Comparison of ENCODE assay signal across 23 cellular contexts in genomic region chr6:82507112-82507511, GRCh38.
DNase-seq lines count a peak whose midpoint lies in the region; ATAC-seq, FAIRE-seq and TF ChIP-seq lines count a peak whose summit lies in the region.
"Had no signal": no experiment of that assay in that cellular context is flagged by ENCODE, and none has a peak within 500 bp of the region (broad histone marks: within the 10 kb centered on the region; RNA-seq: fewer than 3 reads in every experiment).

No MANE protein-coding gene starts in this region.

- no peaks in the 10 kb centered on the region for H4K20me1 ChIP-seq in K562 (replicated peaks; ENCODE audit: control insufficient read depth, insufficient read depth, low read length)

- no peak overlapping the region for H3K9ac ChIP-seq in K562 (ENCODE audit: insufficient read depth in 1 of 2, low read depth in 2 of 2, low read length in 2 of 2)
- H3K9ac ChIP-seq: KMS-11 had no signal

- peak; percentile 37 for FAIRE-seq in K562 (lab: Jason Lieb, UNC)

- no peak for TF ChIP-seq RAD21 in K562 (CRISPR knock-in tag; conservative IDR thresholded peaks at IDR 0.05 in 1 of 2, IDR thresholded peaks at IDR 0.05 in 1 of 2)

- ATAC-seq in GM19467 (IDR thresholded peaks at IDR 0.05; ENCODE audit: unreplicated experiment) (peak; percentile 64), HG03175 (IDR thresholded peaks at IDR 0.05; ENCODE audit: unreplicated experiment) (peak; percentile 73), K562 (no peak), HG03097 (IDR thresholded peaks at IDR 0.05; ENCODE audit: low FRiP score, unreplicated experiment) (no peak), aorta (ENCODE audit: low FRiP score) (no peak)
- ATAC-seq: left lung, mucosa of descending colon had no signal

- H3K79me2 ChIP-seq in K562 (ENCODE audit: control insufficient read depth, insufficient read depth, low read length), result no peaks in the 10 kb centered on the region

- in situ Hi-C loops in K562 (cut with MboI), result no loop called here

- TF ChIP-seq CTCF in K562 (IDR thresholded peaks at IDR 0.05 in 2 of 3, conservative IDR thresholded peaks at IDR 0.05 in 1 of 3; ENCODE audit: insufficient read depth in 2 of 3, low read depth in 1 of 3, low read length in 3 of 3), result no peak

- DNase-seq in EL, result peak; percentile 43
- DNase-seq in K562 (ENCODE audit: extremely low read depth in 1 of 4, low spot score in 3 of 4), result no peak
- DNase-seq in NCI-H187 (lab: John Stamatoyannopoulos, UW), result no peak
- no peak for DNase-seq in aorta
- no peak for DNase-seq in NCI-H510A (lab: John Stamatoyannopoulos, UW)
- DNase-seq: ACHN; activated CD4-positive, CD25-positive, alpha-beta regulatory T cell; activated CD8-positive, alpha-beta memory T cell treated with anti-CD3 and anti-CD28 coated beads for 24 hours; activated naive CD8-positive, alpha-beta T cell treated with anti-CD3 and anti-CD28 coated beads, Interleukin-2, amount 10 ng/mL, durations not matched to agents 7 days and 5 days; dermis blood vessel endothelial cell; left lung; mucosa of descending colon; NCI-H2029 treated with DMSO at 0.1 percent for 48 hours; NCI-H526 treated with DMSO at 0.1 percent for 48 hours; OCI-M1; stimulated activated naive CD4-positive, alpha-beta T cell treated with Interleukin-2 at 50 U/mL for 16 hours; tibial artery had no signal

- POLR2A ChIA-PET in K562 (lab: Yijun Ruan, JAX), result no interaction called here

- BruUV-seq in K562 (replicated peaks; lab: Mats Ljungman, UMichigan), result no TSS peak

- no peak for TF ChIP-seq EP300 in K562 (IDR thresholded peaks at IDR 0.05; ENCODE audit: low read length)

- no peak overlapping the region for H3K27ac ChIP-seq in K562 (ENCODE audit: extremely low read depth, low read depth, low read length)
- no peak overlapping the region for H3K27ac ChIP-seq in aorta (ENCODE audit: low read depth in 1 of 2, low read length in 2 of 2)
- H3K27ac ChIP-seq: KMS-11, left lung, right atrium auricular region, SJSA1, tibial artery had no signal

- no peak overlapping the region for H3K4me2 ChIP-seq in K562 (ENCODE audit: insufficient read depth, low read length)
- H3K4me2 ChIP-seq: KMS-11 had no signal

- H3K9me3 ChIP-seq in K562 (replicated peaks; ENCODE audit: control insufficient read depth, insufficient read depth, low read depth, low read length) (no peaks in the 10 kb centered on the region), aorta (ENCODE audit: control insufficient read depth, low read length) (no peaks in the 10 kb centered on the region)
- H3K9me3 ChIP-seq: mucosa of descending colon, right atrium auricular region, SJSA1, tibial artery had no signal

- intact Hi-C loops in K562 (cut with micrococcal nuclease) (no loop called here), aorta (cut with DNase I) (no loop called here)

- H3K36me3 ChIP-seq in K562 (ENCODE audit: control insufficient read depth, insufficient read depth, low read length), result no peaks in the 10 kb centered on the region
- H3K36me3 ChIP-seq in aorta (ENCODE audit: control insufficient read depth in 1 of 2, insufficient read depth in 2 of 2, low read length in 1 of 2), result no peaks in the 10 kb centered on the region
- H3K36me3 ChIP-seq: left lung, right atrium auricular region, SJSA1, tibial artery had no signal

- H3K27me3 ChIP-seq in K562 (ENCODE audit: control insufficient read depth in 2 of 2, insufficient read depth in 2 of 2, low read length in 2 of 2) (no peaks in the 10 kb centered on the region), aorta (ENCODE audit: control insufficient read depth in 1 of 2, insufficient read depth in 2 of 2, low read length in 1 of 2) (no peaks in the 10 kb centered on the region)
- H3K27me3 ChIP-seq: left lung, right atrium auricular region, tibial artery had no signal

- H2AFZ ChIP-seq in K562 (ENCODE audit: low read depth, low read length), result no peak overlapping the region

- no peak for TF ChIP-seq POLR2A in K562 (conservative IDR thresholded peaks at IDR 0.05)

- CTCF ChIA-PET in K562 (lab: Yijun Ruan, JAX; ENCODE audit: low intra/inter-chr PET ratio), result no interaction called here

- 0% methylated on average over 1 of the region's 1 CpG for WGBS in K562 (ENCODE audit: insufficient coverage, low coverage, missing lambda C conversion rate)
- 14 to 41% methylated on average over 1 of the region's 1 CpG for WGBS in aorta, 2 donors

- no peaks in the 10 kb centered on the region for H3K4me1 ChIP-seq in K562 (replicated peaks in 1 of 2; ENCODE audit: control insufficient read depth in 2 of 2, insufficient read depth in 2 of 2, low read length in 2 of 2)
- H3K4me1 ChIP-seq in aorta (ENCODE audit: control insufficient read depth in 1 of 2, insufficient read depth in 2 of 2, low read length in 2 of 2), result no peaks in the 10 kb centered on the region
- H3K4me1 ChIP-seq: left lung, right atrium auricular region, SJSA1, tibial artery had no signal

- H3K9me1 ChIP-seq in K562 (ENCODE audit: control insufficient read depth, insufficient read depth, low read length), result no peaks in the 10 kb centered on the region

- H3K4me3 ChIP-seq in K562 (no peak overlapping the region), aorta (ENCODE audit: low read length in 2 of 2) (no peak overlapping the region)
- H3K4me3 ChIP-seq: left lung, mucosa of descending colon, right atrium auricular region, SJSA1, tibial artery had no signal

TF ChIP-seq in K562, 482 proteins besides CTCF, POLR2A, EP300 and RAD21 (continues in another document):
- no peak for TF ChIP-seq NFIC (IDR thresholded peaks at IDR 0.05)
- TF ChIP-seq, protein P1, sequence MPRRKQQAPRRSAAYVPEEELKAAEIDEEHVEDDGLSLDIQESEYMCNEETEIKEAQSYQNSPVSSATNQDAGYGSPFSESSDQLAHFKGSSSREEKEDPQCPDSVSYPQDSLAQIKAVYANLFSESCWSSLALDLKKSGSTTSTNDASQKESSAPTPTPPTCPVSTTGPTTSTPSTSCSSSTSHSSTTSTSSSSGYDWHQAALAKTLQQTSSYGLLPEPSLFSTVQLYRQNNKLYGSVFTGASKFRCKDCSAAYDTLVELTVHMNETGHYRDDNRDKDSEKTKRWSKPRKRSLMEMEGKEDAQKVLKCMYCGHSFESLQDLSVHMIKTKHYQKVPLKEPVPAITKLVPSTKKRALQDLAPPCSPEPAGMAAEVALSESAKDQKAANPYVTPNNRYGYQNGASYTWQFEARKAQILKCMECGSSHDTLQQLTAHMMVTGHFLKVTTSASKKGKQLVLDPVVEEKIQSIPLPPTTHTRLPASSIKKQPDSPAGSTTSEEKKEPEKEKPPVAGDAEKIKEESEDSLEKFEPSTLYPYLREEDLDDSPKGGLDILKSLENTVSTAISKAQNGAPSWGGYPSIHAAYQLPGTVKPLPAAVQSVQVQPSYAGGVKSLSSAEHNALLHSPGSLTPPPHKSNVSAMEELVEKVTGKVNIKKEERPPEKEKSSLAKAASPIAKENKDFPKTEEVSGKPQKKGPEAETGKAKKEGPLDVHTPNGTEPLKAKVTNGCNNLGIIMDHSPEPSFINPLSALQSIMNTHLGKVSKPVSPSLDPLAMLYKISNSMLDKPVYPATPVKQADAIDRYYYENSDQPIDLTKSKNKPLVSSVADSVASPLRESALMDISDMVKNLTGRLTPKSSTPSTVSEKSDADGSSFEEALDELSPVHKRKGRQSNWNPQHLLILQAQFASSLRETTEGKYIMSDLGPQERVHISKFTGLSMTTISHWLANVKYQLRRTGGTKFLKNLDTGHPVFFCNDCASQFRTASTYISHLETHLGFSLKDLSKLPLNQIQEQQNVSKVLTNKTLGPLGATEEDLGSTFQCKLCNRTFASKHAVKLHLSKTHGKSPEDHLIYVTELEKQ (CRISPR knock-in tag; IDR thresholded peaks at IDR 0.05), result no peak
- no peak for TF ChIP-seq CBFA2T2 (conservative IDR thresholded peaks at IDR 0.05)
- TF ChIP-seq GATA2 (CRISPR knock-in tag; IDR thresholded peaks at IDR 0.05), result no peak
- TF ChIP-seq, protein P2, sequence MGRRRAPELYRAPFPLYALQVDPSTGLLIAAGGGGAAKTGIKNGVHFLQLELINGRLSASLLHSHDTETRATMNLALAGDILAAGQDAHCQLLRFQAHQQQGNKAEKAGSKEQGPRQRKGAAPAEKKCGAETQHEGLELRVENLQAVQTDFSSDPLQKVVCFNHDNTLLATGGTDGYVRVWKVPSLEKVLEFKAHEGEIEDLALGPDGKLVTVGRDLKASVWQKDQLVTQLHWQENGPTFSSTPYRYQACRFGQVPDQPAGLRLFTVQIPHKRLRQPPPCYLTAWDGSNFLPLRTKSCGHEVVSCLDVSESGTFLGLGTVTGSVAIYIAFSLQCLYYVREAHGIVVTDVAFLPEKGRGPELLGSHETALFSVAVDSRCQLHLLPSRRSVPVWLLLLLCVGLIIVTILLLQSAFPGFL (CRISPR knock-in tag; IDR thresholded peaks at IDR 0.05), result no peak
- TF ChIP-seq DACH1 (IDR thresholded peaks at IDR 0.05; ENCODE audit: partially characterized antibody), result no peak
- TF ChIP-seq PHF8 (IDR thresholded peaks at IDR 0.05; ENCODE audit: borderline replicate concordance, low read length), result no peak
- TF ChIP-seq ZNF778 (CRISPR knock-in tag; IDR thresholded peaks at IDR 0.05), result no peak
- TF ChIP-seq HINFP (tag; conservative IDR thresholded peaks at IDR 0.05; ENCODE audit: low read depth), result no peak

Comparison
In these comparisons a context has a peak if more than half of its experiments do, and no peak if none do; other contexts are left out.
1. ATAC-seq: peak in GM19467 (single experiment) and HG03175 (single experiment); none in K562 (single experiment), HG03097 (single experiment) and aorta (single experiment).